In the genomic region with DNA sequence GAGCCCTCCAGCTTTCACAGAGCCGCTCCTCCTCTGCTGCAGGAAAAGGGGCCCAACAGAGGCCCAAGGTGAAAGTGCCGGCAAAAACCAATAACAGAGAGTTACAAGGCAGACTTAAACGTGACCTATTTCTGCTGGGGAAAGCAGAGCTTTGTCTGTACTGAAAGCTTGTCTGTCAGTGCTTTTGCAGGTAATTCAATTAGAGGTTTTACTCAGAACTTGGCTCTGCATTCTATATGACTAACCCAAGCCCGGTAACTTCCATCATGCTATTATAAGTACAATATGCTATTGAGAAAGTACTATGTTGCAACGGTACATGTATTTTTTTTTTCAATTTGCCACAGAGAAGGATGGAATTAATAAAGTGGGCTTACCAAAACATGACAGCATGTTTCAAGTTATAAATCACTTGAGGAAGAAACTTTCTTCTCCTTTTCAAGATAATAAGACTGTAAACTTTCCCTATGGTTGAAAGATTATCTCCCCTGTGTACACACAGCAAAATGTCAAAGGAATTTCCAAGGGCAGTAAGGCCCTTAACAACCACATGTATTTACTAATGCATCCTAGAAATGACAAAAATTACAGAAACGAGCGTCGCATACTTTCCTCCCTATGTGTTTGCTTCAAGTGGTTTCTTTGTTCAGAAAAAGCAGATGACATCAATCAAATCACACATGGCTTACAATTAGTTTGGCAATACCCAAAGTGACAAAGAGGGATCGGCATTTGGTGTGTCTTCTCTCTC, we compare ENCODE assay signal across 8 cellular contexts.
DNase-seq lines count a peak whose midpoint lies in the region; ATAC-seq and TF ChIP-seq lines count a peak whose summit lies in the region.

No MANE protein-coding gene starts in this region.

- TF ChIP-seq CTCF in RWPE2 (IDR thresholded peaks at IDR 0.05; ENCODE audit: poor library complexity, severe bottlenecking) (no peak), fibroblast of villous mesenchyme (IDR thresholded peaks at IDR 0.05; ENCODE audit: insufficient read depth, low read depth, low read length) (no peak)

- H3K27me3 ChIP-seq in RWPE2 (ENCODE audit: insufficient read depth, poor library complexity, severe bottlenecking) (no peaks in the 10 kb centered on the region), thymus (ENCODE audit: control insufficient read depth, insufficient read depth) (no peaks in the 10 kb centered on the region)

- WGBS in thymus, result 32% methylated on average over 9 of the region's 9 CpGs

- H3K36me3 ChIP-seq in RWPE2 (ENCODE audit: low read depth), result no peaks in the 10 kb centered on the region
- H3K36me3 ChIP-seq in thymus (ENCODE audit: control insufficient read depth, insufficient read depth), result no peaks in the 10 kb centered on the region

- no peak overlapping the region for H3K4me3 ChIP-seq in RWPE2 (ENCODE audit: severe bottlenecking)
- H3K4me3 ChIP-seq in fibroblast of villous mesenchyme (ENCODE audit: low read depth, low read length), result no peak overlapping the region
- no peak overlapping the region for H3K4me3 ChIP-seq in thymus (ENCODE audit: low read length)

- H3K9me3 ChIP-seq in RWPE2 (ENCODE audit: severe bottlenecking) (no peaks in the 10 kb centered on the region), thymus (ENCODE audit: control insufficient read depth) (no peaks in the 10 kb centered on the region)

- peak; percentile 35 for DNase-seq in AG08396 (ENCODE audit: low spot score)
- no peak for DNase-seq in RWPE2 (ENCODE audit: low spot score)
- peak; percentile 73 for DNase-seq in fibroblast of villous mesenchyme (ENCODE audit: low read depth)
- no peak for DNase-seq in stimulated activated CD4-positive, alpha-beta T cell treated with anti-CD3 and anti-CD28 coated beads, Interleukin-4, amount 100 ng/mL, for 24 hours
- DNase-seq in activated CD8-positive, alpha-beta memory T cell treated with anti-CD3 and anti-CD28 coated beads, Interleukin-2, amount 50 U/mL, for 48 hours, result no peak

- ATAC-seq in GM18867 (IDR thresholded peaks at IDR 0.05; ENCODE audit: unreplicated experiment), result peak; percentile 35
- peak; percentile 39 for ATAC-seq in HG03103 (IDR thresholded peaks at IDR 0.05; ENCODE audit: low read depth, unreplicated experiment)
- peak; percentile 85 for ATAC-seq in RWPE2 (ENCODE audit: low read depth)

- peaks cover 39% of the 10 kb centered on the region for H3K4me1 ChIP-seq in RWPE2 (ENCODE audit: insufficient read depth, poor library complexity, severe bottlenecking)
- H3K4me1 ChIP-seq in thymus (ENCODE audit: control insufficient read depth, insufficient read depth, low read length), result peaks cover 18% of the 10 kb centered on the region

- H3K27ac ChIP-seq in RWPE2 (ENCODE audit: poor library complexity, severe bottlenecking), result peak overlapping the region; percentile 85
- H3K27ac ChIP-seq in thymus (ENCODE audit: low read depth), result peak overlapping the region; percentile 62

Comparison
In these comparisons a context has a peak if more than half of its experiments do, and no peak if none do; other contexts are left out.
1. DNase-seq: peak in AG08396 (single experiment) and fibroblast of villous mesenchyme (single experiment); none in RWPE2 (single experiment), stimulated activated CD4-positive, alpha-beta T cell treated with anti-CD3 and anti-CD28 coated beads, Interleukin-4, amount 100 ng/mL, for 24 hours (single experiment) and activated CD8-positive, alpha-beta memory T cell treated with anti-CD3 and anti-CD28 coated beads, Interleukin-2, amount 50 U/mL, for 48 hours (single experiment).
2. ATAC-seq: peak in every context shown above with its lines; median percentile 85 in RWPE2; 39 in HG03103; 35 in GM18867.